19 cellular contexts compared by ENCODE assay signal in genomic region chr5:158163836-158164572, GRCh38.
DNase-seq lines count a peak whose midpoint lies in the region; ATAC-seq and TF ChIP-seq lines count a peak whose summit lies in the region.
"Had no signal": no experiment of that assay in that cellular context is flagged by ENCODE, and none has a peak within 500 bp of the region (broad histone marks: within the 10 kb centered on the region; RNA-seq: fewer than 3 reads in every experiment).

No MANE protein-coding gene starts in this region.

- H3K4me1 Mint-ChIP-seq in nephron, result peaks cover 16% of the 10 kb centered on the region
- H3K4me1 Mint-ChIP-seq: GM23338 had no signal

- H4K20me1 ChIP-seq in PC-3 (ENCODE audit: low read length), result no peaks in the 10 kb centered on the region
- H4K20me1 ChIP-seq in SK-N-SH (ENCODE audit: insufficient read depth), result no peaks in the 10 kb centered on the region

- 30% methylated on average over 6 of the region's 6 CpGs for WGBS in SK-N-SH (ENCODE audit: low lambda C conversion rate)

- DNase-seq in PC-3 (no peak), SK-N-SH (no peak), fibroblast of mammary gland (ENCODE audit: low read depth) (peak; percentile 35), NCI-H1436 treated with DMSO at 0.1 percent for 48 hours (lab: John Stamatoyannopoulos, UW) (no peak), DMS79 (lab: John Stamatoyannopoulos, UW) (no peak), mucosa of gallbladder (ENCODE audit: low spot score) (no peak)
- DNase-seq: ACHN; AML-193; Caco-2; CD4-positive, alpha-beta T cell; GDM1; HFFc6 had no signal

- H3K9me3 Mint-ChIP-seq in nephron, result no peaks in the 10 kb centered on the region
- H3K9me3 Mint-ChIP-seq: CD4-positive, alpha-beta T cell; GM23338; HFFc6; IgD-negative memory B cell had no signal

- H3K4me3 ChIP-seq in PC-3 (ENCODE audit: low read length) (no peak overlapping the region), SK-N-SH (ENCODE audit: low read depth in 2 of 2, low read length in 1 of 2) (no peak overlapping the region), fibroblast of mammary gland (ENCODE audit: control insufficient read depth, low read depth, low read length) (no peak overlapping the region)
- H3K4me3 ChIP-seq: GM23338 had no signal

- no peaks in the 10 kb centered on the region for H3K79me2 ChIP-seq in PC-3 (ENCODE audit: low read length)
- H3K79me2 ChIP-seq in SK-N-SH (ENCODE audit: insufficient read depth), result no peaks in the 10 kb centered on the region

- no peaks in the 10 kb centered on the region for H3K9me2 ChIP-seq in PC-3 (replicated peaks; ENCODE audit: low read length)
- H3K9me2 ChIP-seq in SK-N-SH, result no peaks in the 10 kb centered on the region

- H3K36me3 Mint-ChIP-seq in nephron (ENCODE audit: low read depth), result no peaks in the 10 kb centered on the region

- no peaks in the 10 kb centered on the region for H3F3A ChIP-seq in PC-3 (ENCODE audit: low read length, unreplicated experiment)
- no peaks in the 10 kb centered on the region for H3F3A ChIP-seq in SK-N-SH (replicated peaks; ENCODE audit: insufficient read depth)

- H2AFZ ChIP-seq in PC-3 (ENCODE audit: low read length), result no peak overlapping the region
- H2AFZ ChIP-seq in SK-N-SH (ENCODE audit: low read depth), result no peak overlapping the region
- H2AFZ ChIP-seq: GM23338 had no signal

- H3K27ac ChIP-seq in PC-3 (ENCODE audit: low read length) (no peak overlapping the region), SK-N-SH (ENCODE audit: low read depth in 2 of 2, low read length in 1 of 2) (no peak overlapping the region)
- H3K27ac ChIP-seq: C4-2B had no signal

- CTCF ChIA-PET in PC-3 (lab: Charles Lee) (no interaction called here), SK-N-SH (lab: Yijun Ruan, JAX) (interaction anchor here (1.3 to 3.8 kb wide), 2 partner anchors 11 to 13 kb away, joined by 3 to 17 read pairs; no protein-coding TSS in a partner anchor)

- no peak for TF ChIP-seq CTCF in PC-3 (conservative IDR thresholded peaks at IDR 0.05; ENCODE audit: low read depth, low read length)
- TF ChIP-seq CTCF in SK-N-SH (IDR thresholded peaks at IDR 0.05), result no peak
- no peak for TF ChIP-seq CTCF in fibroblast of mammary gland (conservative IDR thresholded peaks at IDR 0.05; ENCODE audit: control insufficient read depth, insufficient read depth, low read depth, low read length)
- TF ChIP-seq CTCF in nephron (IDR thresholded peaks at IDR 0.05; ENCODE audit: unreplicated experiment in 3 of 3), result no peak

- POLR2A ChIA-PET in PC-3 (lab: Charles Lee; ENCODE audit: unreplicated experiment), result no interaction called here
- POLR2A ChIA-PET in SK-N-SH (lab: Yijun Ruan, JAX), result no interaction called here

- H3K9me3 ChIP-seq in PC-3 (ENCODE audit: low read length) (no peaks in the 10 kb centered on the region), SK-N-SH (no peaks in the 10 kb centered on the region)
- H3K9me3 ChIP-seq: Caco-2 had no signal

- ATAC-seq in PC-3, result no peak
- ATAC-seq in GM19452 (IDR thresholded peaks at IDR 0.05; ENCODE audit: unreplicated experiment), result no peak
- ATAC-seq: GM23338, HCT116, HepG2 had no signal

- no TSS peak for BruUV-seq in PC-3 (replicated peaks; lab: Mats Ljungman, UMichigan)

- H3K4me2 ChIP-seq in PC-3 (ENCODE audit: low read length) (0 out of 2 replicates have a peak overlapping the region, but pooled peaks have one; percentile 0), SK-N-SH (no peak overlapping the region)
- H3K4me2 ChIP-seq: GM23338 had no signal

- intact Hi-C loops in PC-3 (cut with micrococcal nuclease), result no loop called here

- H3K4me3 Mint-ChIP-seq in nephron, result no peak overlapping the region
- H3K4me3 Mint-ChIP-seq: CD4-positive, alpha-beta T cell; GM23338; HFFc6; IgD-negative memory B cell had no signal

- no peaks in the 10 kb centered on the region for H3K36me3 ChIP-seq in PC-3 (ENCODE audit: low read depth, low read length)
- no peaks in the 10 kb centered on the region for H3K36me3 ChIP-seq in SK-N-SH (replicated peaks in 1 of 2; ENCODE audit: control insufficient read depth in 1 of 2, insufficient read depth in 2 of 2, low read length in 1 of 2)

- peak in 1 of 2 experiments; percentile 65; a peak in 2 of 4 replicates for TF ChIP-seq EP300 in SK-N-SH (IDR thresholded peaks at IDR 0.05; ENCODE audit: borderline replicate concordance in 1 of 2, low read depth in 1 of 2, low read length in 1 of 2)

- H3K4me1 ChIP-seq in PC-3 (ENCODE audit: insufficient read depth, low read length) (peaks cover 4% of the 10 kb centered on the region; the same call in 1 of the 2 replicates), SK-N-SH (ENCODE audit: control insufficient read depth in 1 of 2, insufficient read depth in 2 of 2, low read depth in 1 of 2, low read length in 1 of 2) (peaks cover 0 to 17% of the 10 kb centered on the region in 2 experiments; a peak in 2 of 4 replicates)

- peak overlapping the region; percentile 19 to 37 (median 28) for H3K27ac Mint-ChIP-seq in nephron
- H3K27ac Mint-ChIP-seq: CD4-positive, alpha-beta T cell; GM23338; HFFc6; IgD-negative memory B cell had no signal

- 0 out of 2 replicates have a peak, but pooled peaks have one; percentile 1 for TF ChIP-seq RAD21 in SK-N-SH (IDR thresholded peaks at IDR 0.05; ENCODE audit: low read length)

- peaks cover 3% of the 10 kb centered on the region for H3K27me3 Mint-ChIP-seq in nephron (ENCODE audit: low read depth)

- peaks cover 60% of the 10 kb centered on the region for H3K27me3 ChIP-seq in PC-3 (ENCODE audit: low read length)
- H3K27me3 ChIP-seq in SK-N-SH (ENCODE audit: insufficient read depth), result no peaks in the 10 kb centered on the region

- H3K9ac ChIP-seq in PC-3 (ENCODE audit: low read length) (no peak overlapping the region), SK-N-SH (no peak overlapping the region)

TF ChIP-seq in SK-N-SH, 30 proteins besides CTCF, POLR2A, EP300 and RAD21:
- TF ChIP-seq FOSL2 (IDR thresholded peaks at IDR 0.05; ENCODE audit: borderline replicate concordance, low read depth) (no peak), JUND (IDR thresholded peaks at IDR 0.05) (peak; percentile 19; the same call in 1 of the 2 replicates), TCF12 (IDR thresholded peaks at IDR 0.05) (peak; percentile 46), NFIC (IDR thresholded peaks at IDR 0.05; ENCODE audit: borderline replicate concordance) (no peak), RFX5 (IDR thresholded peaks at IDR 0.05; ENCODE audit: low read length) (no peak), NRF1 (IDR thresholded peaks at IDR 0.05; ENCODE audit: low read depth, low read length) (no peak), FOXM1 (IDR thresholded peaks at IDR 0.05; ENCODE audit: low read depth) (no peak), YY1 (IDR thresholded peaks at IDR 0.05; ENCODE audit: low read depth) (no peak), SMC3 (IDR thresholded peaks at IDR 0.05; ENCODE audit: low read depth, low read length) (no peak), MXI1 (IDR thresholded peaks at IDR 0.05; ENCODE audit: low read depth, low read length) (no peak), GATA2 (CRISPR knock-in tag; IDR thresholded peaks at IDR 0.05) (peak; percentile 80), ELF1 (IDR thresholded peaks at IDR 0.05) (no peak), USF1 (IDR thresholded peaks at IDR 0.05; ENCODE audit: borderline replicate concordance, low read depth) (no peak), GABPA (IDR thresholded peaks at IDR 0.05; ENCODE audit: low read depth) (no peak), PBX3 (IDR thresholded peaks at IDR 0.05) (peak; percentile 61), MEF2A (IDR thresholded peaks at IDR 0.05; ENCODE audit: borderline replicate concordance, low read depth) (no peak), ZBTB33 (IDR thresholded peaks at IDR 0.05; ENCODE audit: borderline replicate concordance, low read depth) (no peak), RCOR1 (IDR thresholded peaks at IDR 0.05; ENCODE audit: low read length) (no peak), TEAD4 (IDR thresholded peaks at IDR 0.05; ENCODE audit: borderline replicate concordance, insufficient read depth) (no peak)
